Comparison of ENCODE assay signal across 29 cellular contexts in the genomic region with DNA sequence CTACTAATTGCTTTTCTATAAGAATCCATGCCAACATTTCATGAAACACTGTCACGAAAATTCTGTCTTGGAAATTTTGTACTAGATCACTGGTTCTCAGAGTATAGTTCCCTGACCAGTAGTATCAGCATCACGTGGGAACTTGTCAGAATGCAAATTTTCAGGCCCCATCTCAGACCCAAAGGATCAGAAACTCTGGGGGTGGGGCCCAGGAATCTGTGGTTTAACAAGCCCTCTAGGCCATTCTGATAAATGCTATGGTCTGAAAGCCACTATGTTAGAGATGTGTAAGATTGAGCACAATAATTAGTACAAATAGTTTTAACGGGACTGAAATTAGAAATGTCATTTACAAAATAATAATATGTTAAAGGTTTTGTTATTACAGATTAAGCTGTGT.
"Had no signal": no experiment of that assay in that cellular context is flagged by ENCODE, and none has a peak within 500 bp of the region (broad histone marks: within the 10 kb centered on the region; RNA-seq: fewer than 3 reads in every experiment).

No MANE protein-coding gene starts in this region.

- H3K4me1 ChIP-seq: gastrocnemius medialis, heart left ventricle had no signal

- DNase-seq: activated CD4-positive, alpha-beta memory T cell treated with anti-CD3 and anti-CD28 coated beads, Interleukin-2, amount 10 ng/mL, durations not matched to agents 7 days and 5 days; activated CD4-positive, alpha-beta T cell treated with anti-CD3 and anti-CD28 coated beads for 1 hour; activated CD4-positive, alpha-beta T cell treated with anti-CD3 and anti-CD28 coated beads for 4 hours; activated CD4-positive, alpha-beta T cell treated with anti-CD3 and anti-CD28 coated beads, Interleukin-2, amount 10 ng/mL, durations not matched to agents 7 days and 5 days; activated CD4-positive, alpha-beta T cell treated with anti-CD3 and anti-CD28 coated beads, Interleukin-2, amount 50 U/mL, for 4 hours; activated CD8-positive, alpha-beta memory T cell treated with anti-CD3 and anti-CD28 coated beads, Interleukin-2, amount 50 U/mL, for 48 hours; activated gamma-delta T cell; activated naive CD4-positive, alpha-beta T cell; activated naive CD4-positive, alpha-beta T cell treated with anti-CD3 and anti-CD28 coated beads, Interleukin-2, amount 10 ng/mL, durations not matched to agents 7 days and 5 days; activated naive CD8-positive, alpha-beta T cell treated with anti-CD3 and anti-CD28 coated beads, Interleukin-2, amount 10 ng/mL, durations not matched to agents 7 days and 5 days; activated T-cell treated with anti-CD3 and anti-CD28 coated beads for 4 hours; activated T-cell treated with anti-CD3 and anti-CD28 coated beads, Interleukin-2, amount 50 U/mL, for 24 hours; activated T-cell treated with anti-CD3 and anti-CD28 coated beads, Interleukin-2, amount 50 U/mL, for 72 hours; amniotic stem cell; anterior cingulate cortex; brain microvascular endothelial cell; caudate nucleus; cortex of kidney; effector CD8-positive, alpha-beta T cell; foreskin fibroblast; gastrocnemius medialis; glutamatergic neuron; heart left ventricle; T-helper 1 cell; T-helper 17 cell; T1000 had no signal

- H3K36me3 ChIP-seq: brain microvascular endothelial cell, gastrocnemius medialis, heart left ventricle had no signal

- H3K4me3 ChIP-seq: gastrocnemius medialis, heart left ventricle had no signal

- H3K27ac ChIP-seq: brain microvascular endothelial cell, epithelial cell of prostate, gastrocnemius medialis, heart left ventricle had no signal

- ATAC-seq: activated naive CD4-positive, alpha-beta T cell treated with anti-CD3 and anti-CD28 coated beads, Interleukin-2, amount 50 U/mL, for 72 hours; activated T-cell treated with anti-CD3 and anti-CD28 coated beads, Interleukin-2, amount 50 U/mL, for 72 hours; esophagus mucosa; gastrocnemius medialis; heart left ventricle; T-helper 17 cell had no signal

- H3K9me3 ChIP-seq: gastrocnemius medialis, heart left ventricle had no signal

- H3K27me3 ChIP-seq: brain microvascular endothelial cell, gastrocnemius medialis, heart left ventricle had no signal
